Comparison of ENCODE assay signal across 30 cellular contexts in the genomic region with DNA sequence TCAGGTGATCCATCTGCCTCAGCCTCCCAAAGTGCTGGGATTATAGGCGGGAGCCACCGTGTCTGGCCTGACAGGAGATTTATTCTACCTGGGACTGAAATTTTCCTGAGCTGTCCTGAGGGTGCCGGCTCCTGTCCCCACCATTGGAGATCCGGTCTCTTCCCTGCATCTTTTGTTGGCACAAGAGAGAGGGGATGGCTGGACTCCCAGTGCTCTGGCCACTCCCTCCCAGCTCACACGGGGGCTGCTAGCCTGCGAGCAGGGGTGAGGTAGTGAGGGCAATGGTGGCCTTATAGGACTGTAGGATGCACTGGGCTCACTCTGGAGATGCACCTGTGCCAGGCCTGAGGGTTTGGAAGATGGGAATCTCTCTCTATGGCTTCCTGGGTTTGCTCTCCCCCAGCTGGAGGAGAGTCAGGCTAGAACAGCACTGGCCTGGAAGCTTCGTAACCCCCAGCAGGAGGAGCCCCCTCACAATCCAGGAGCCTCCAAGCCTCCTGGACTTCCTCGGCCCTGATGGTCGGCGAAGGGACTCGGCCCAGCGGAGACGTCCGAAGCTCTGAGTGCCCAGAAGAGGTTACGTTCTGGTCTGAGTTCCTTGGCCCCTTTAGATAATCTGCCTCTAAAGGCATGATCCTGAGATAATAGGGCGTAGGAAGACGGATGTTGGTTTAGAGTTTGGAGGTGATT.
"Had no signal": no experiment of that assay in that cellular context is flagged by ENCODE, and none has a peak within 500 bp of the region (broad histone marks: within the 10 kb centered on the region; RNA-seq: fewer than 3 reads in every experiment).

No MANE protein-coding gene starts in this region.

- H3K9me3 ChIP-seq: adrenal gland, breast epithelium, colonic mucosa, heart left ventricle had no signal

- ATAC-seq: activated CD8-positive, alpha-beta T cell treated with anti-CD3 and anti-CD28 coated beads for 36 hours; activated naive CD8-positive, alpha-beta T cell treated with anti-CD3 and anti-CD28 coated beads, Interleukin-2, amount 50 U/mL, for 24 hours; esophagus mucosa; heart left ventricle; WTC11 had no signal

- DNase-seq: activated CD4-positive, alpha-beta T cell treated with anti-CD3 and anti-CD28 coated beads for 1 hour; activated CD4-positive, alpha-beta T cell treated with anti-CD3 and anti-CD28 coated beads for 4 hours; activated CD4-positive, alpha-beta T cell treated with anti-CD3 and anti-CD28 coated beads, Interleukin-2, amount 10 ng/mL, durations not matched to agents 7 days and 5 days; activated CD4-positive, alpha-beta T cell treated with anti-CD3 and anti-CD28 coated beads, Interleukin-2, amount 50 U/mL, for 4 hours; activated CD8-positive, alpha-beta memory T cell treated with anti-CD3 and anti-CD28 coated beads for 24 hours; activated CD8-positive, alpha-beta T cell treated with anti-CD3 and anti-CD28 coated beads for 36 hours; activated effector memory CD4-positive, alpha-beta T cell treated with anti-CD3 and anti-CD28 coated beads, Interleukin-2, amount 50 U/mL, for 16 hours; activated naive CD4-positive, alpha-beta T cell treated with anti-CD3 and anti-CD28 coated beads for 36 hours; activated naive CD8-positive, alpha-beta T cell treated with anti-CD3 and anti-CD28 coated beads for 36 hours; activated naive CD8-positive, alpha-beta T cell treated with anti-CD3 and anti-CD28 coated beads, Interleukin-2, amount 50 U/mL, for 24 hours; activated T-cell treated with anti-CD3 and anti-CD28 coated beads, Interleukin-2, amount 50 U/mL, for 1 hour; activated T-cell treated with anti-CD3 and anti-CD28 coated beads, Interleukin-2, amount 50 U/mL, for 48 hours; adrenal gland; aorta; central memory CD4-positive, alpha-beta T cell; cerebellar nuclear complex; colonic mucosa; effector CD8-positive, alpha-beta T cell; foreskin fibroblast; glutamatergic neuron; heart left ventricle; T-helper 2 cell had no signal

- H3K4me3 ChIP-seq: adrenal gland, breast epithelium, cardiac muscle cell, colonic mucosa, heart left ventricle had no signal

- H3K27ac Mint-ChIP-seq: activated CD4-positive, alpha-beta T cell treated with anti-CD3 and anti-CD28 coated beads, Interleukin-2, amount 10 ng/mL, durations not matched to agents 7 days and 5 days; activated CD8-positive, alpha-beta T cell treated with anti-CD3 and anti-CD28 coated beads for 36 hours; activated naive CD4-positive, alpha-beta T cell treated with anti-CD3 and anti-CD28 coated beads for 36 hours; activated naive CD4-positive, alpha-beta T cell treated with anti-CD3 and anti-CD28 coated beads, Interleukin-2, amount 50 U/mL, for 24 hours; activated naive CD8-positive, alpha-beta T cell treated with anti-CD3 and anti-CD28 coated beads for 36 hours; activated naive CD8-positive, alpha-beta T cell treated with anti-CD3 and anti-CD28 coated beads, Interleukin-2, amount 50 U/mL, for 24 hours; activated T-helper 1 cell treated with anti-CD3 and anti-CD28 coated beads, Interleukin-12 subunit alpha, Interleukin-12 subunit beta, Interleukin-2, Interleukin-4 antibody, amounts not matched to agents 30 ng/mL and 10 ng/mL and 1 ng/mL, durations not matched to agents 14 hours and 24 hours and 36 hours; activated T-helper 2 cell treated with anti-CD3 and anti-CD28 coated beads, Interferon-gamma antibody, Interleukin-2, Interleukin-4, amounts not matched to agents 10 μg/mL and 5 μg/mL and 100 μg/mL, durations not matched to agents 14 hours and 24 hours and 36 hours; WTC11 had no signal

- H3K9me3 Mint-ChIP-seq: activated CD4-positive, alpha-beta T cell treated with anti-CD3 and anti-CD28 coated beads, Interleukin-2, amount 10 ng/mL, durations not matched to agents 7 days and 5 days; activated CD8-positive, alpha-beta T cell treated with anti-CD3 and anti-CD28 coated beads for 36 hours; activated naive CD4-positive, alpha-beta T cell treated with anti-CD3 and anti-CD28 coated beads for 36 hours; activated naive CD4-positive, alpha-beta T cell treated with anti-CD3 and anti-CD28 coated beads, Interleukin-2, amount 50 U/mL, for 24 hours; activated naive CD8-positive, alpha-beta T cell treated with anti-CD3 and anti-CD28 coated beads for 36 hours; activated naive CD8-positive, alpha-beta T cell treated with anti-CD3 and anti-CD28 coated beads, Interleukin-2, amount 50 U/mL, for 24 hours; activated T-helper 1 cell treated with anti-CD3 and anti-CD28 coated beads, Interleukin-12 subunit alpha, Interleukin-12 subunit beta, Interleukin-2, Interleukin-4 antibody, amounts not matched to agents 30 ng/mL and 10 ng/mL and 1 ng/mL, durations not matched to agents 14 hours and 24 hours and 36 hours; activated T-helper 2 cell treated with anti-CD3 and anti-CD28 coated beads, Interferon-gamma antibody, Interleukin-2, Interleukin-4, amounts not matched to agents 10 μg/mL and 5 μg/mL and 100 μg/mL, durations not matched to agents 14 hours and 24 hours and 36 hours; WTC11 had no signal

- H3K36me3 Mint-ChIP-seq: activated naive CD4-positive, alpha-beta T cell treated with anti-CD3 and anti-CD28 coated beads, Interleukin-2, amount 50 U/mL, for 24 hours; activated naive CD8-positive, alpha-beta T cell treated with anti-CD3 and anti-CD28 coated beads for 36 hours; brain; WTC11 had no signal

- H3K27me3 Mint-ChIP-seq: activated naive CD4-positive, alpha-beta T cell treated with anti-CD3 and anti-CD28 coated beads, Interleukin-2, amount 50 U/mL, for 24 hours had no signal

- H3K4me3 Mint-ChIP-seq: activated CD4-positive, alpha-beta T cell treated with anti-CD3 and anti-CD28 coated beads, Interleukin-2, amount 10 ng/mL, durations not matched to agents 7 days and 5 days; activated CD8-positive, alpha-beta T cell treated with anti-CD3 and anti-CD28 coated beads for 36 hours; activated naive CD4-positive, alpha-beta T cell treated with anti-CD3 and anti-CD28 coated beads for 36 hours; activated naive CD4-positive, alpha-beta T cell treated with anti-CD3 and anti-CD28 coated beads, Interleukin-2, amount 50 U/mL, for 24 hours; activated naive CD8-positive, alpha-beta T cell treated with anti-CD3 and anti-CD28 coated beads for 36 hours; activated naive CD8-positive, alpha-beta T cell treated with anti-CD3 and anti-CD28 coated beads, Interleukin-2, amount 50 U/mL, for 24 hours; activated T-helper 1 cell treated with anti-CD3 and anti-CD28 coated beads, Interleukin-12 subunit alpha, Interleukin-12 subunit beta, Interleukin-2, Interleukin-4 antibody, amounts not matched to agents 30 ng/mL and 10 ng/mL and 1 ng/mL, durations not matched to agents 14 hours and 24 hours and 36 hours; brain; WTC11 had no signal

- H3K27ac ChIP-seq: adrenal gland, breast epithelium, cardiac muscle cell, colonic mucosa, heart left ventricle had no signal

- H3K27me3 ChIP-seq: adrenal gland, breast epithelium, cardiac muscle cell, colonic mucosa had no signal

- H3K36me3 ChIP-seq: adrenal gland, breast epithelium, cardiac muscle cell, colonic mucosa, heart left ventricle had no signal

- H3K4me1 ChIP-seq: breast epithelium, colonic mucosa had no signal

- H3K4me1 Mint-ChIP-seq: activated CD4-positive, alpha-beta T cell treated with anti-CD3 and anti-CD28 coated beads, Interleukin-2, amount 10 ng/mL, durations not matched to agents 7 days and 5 days; activated naive CD4-positive, alpha-beta T cell treated with anti-CD3 and anti-CD28 coated beads, Interleukin-2, amount 50 U/mL, for 24 hours; activated naive CD8-positive, alpha-beta T cell treated with anti-CD3 and anti-CD28 coated beads for 36 hours; activated naive CD8-positive, alpha-beta T cell treated with anti-CD3 and anti-CD28 coated beads, Interleukin-2, amount 50 U/mL, for 24 hours had no signal
